In genomic region chr11:66545701-66546367, GRCh38 we compare ENCODE assay signal across 1 cellular context.
TF ChIP-seq lines count a peak whose summit lies in the region.

A gene with protein sequence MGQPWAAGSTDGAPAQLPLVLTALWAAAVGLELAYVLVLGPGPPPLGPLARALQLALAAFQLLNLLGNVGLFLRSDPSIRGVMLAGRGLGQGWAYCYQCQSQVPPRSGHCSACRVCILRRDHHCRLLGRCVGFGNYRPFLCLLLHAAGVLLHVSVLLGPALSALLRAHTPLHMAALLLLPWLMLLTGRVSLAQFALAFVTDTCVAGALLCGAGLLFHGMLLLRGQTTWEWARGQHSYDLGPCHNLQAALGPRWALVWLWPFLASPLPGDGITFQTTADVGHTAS (minus strand): TSS chr11:66546048. CDS start chr11:66546003, 45 bp downstream.

TF ChIP-seq in A549, 52 proteins besides CTCF, POLR2A, EP300 and RAD21 (continued from another document):
- TF ChIP-seq, protein P1, sequence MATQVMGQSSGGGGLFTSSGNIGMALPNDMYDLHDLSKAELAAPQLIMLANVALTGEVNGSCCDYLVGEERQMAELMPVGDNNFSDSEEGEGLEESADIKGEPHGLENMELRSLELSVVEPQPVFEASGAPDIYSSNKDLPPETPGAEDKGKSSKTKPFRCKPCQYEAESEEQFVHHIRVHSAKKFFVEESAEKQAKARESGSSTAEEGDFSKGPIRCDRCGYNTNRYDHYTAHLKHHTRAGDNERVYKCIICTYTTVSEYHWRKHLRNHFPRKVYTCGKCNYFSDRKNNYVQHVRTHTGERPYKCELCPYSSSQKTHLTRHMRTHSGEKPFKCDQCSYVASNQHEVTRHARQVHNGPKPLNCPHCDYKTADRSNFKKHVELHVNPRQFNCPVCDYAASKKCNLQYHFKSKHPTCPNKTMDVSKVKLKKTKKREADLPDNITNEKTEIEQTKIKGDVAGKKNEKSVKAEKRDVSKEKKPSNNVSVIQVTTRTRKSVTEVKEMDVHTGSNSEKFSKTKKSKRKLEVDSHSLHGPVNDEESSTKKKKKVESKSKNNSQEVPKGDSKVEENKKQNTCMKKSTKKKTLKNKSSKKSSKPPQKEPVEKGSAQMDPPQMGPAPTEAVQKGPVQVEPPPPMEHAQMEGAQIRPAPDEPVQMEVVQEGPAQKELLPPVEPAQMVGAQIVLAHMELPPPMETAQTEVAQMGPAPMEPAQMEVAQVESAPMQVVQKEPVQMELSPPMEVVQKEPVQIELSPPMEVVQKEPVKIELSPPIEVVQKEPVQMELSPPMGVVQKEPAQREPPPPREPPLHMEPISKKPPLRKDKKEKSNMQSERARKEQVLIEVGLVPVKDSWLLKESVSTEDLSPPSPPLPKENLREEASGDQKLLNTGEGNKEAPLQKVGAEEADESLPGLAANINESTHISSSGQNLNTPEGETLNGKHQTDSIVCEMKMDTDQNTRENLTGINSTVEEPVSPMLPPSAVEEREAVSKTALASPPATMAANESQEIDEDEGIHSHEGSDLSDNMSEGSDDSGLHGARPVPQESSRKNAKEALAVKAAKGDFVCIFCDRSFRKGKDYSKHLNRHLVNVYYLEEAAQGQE (IDR thresholded peaks at IDR 0.05): peak; percentile 43; the same call in 1 of the 2 replicates
- TF ChIP-seq, protein P2, sequence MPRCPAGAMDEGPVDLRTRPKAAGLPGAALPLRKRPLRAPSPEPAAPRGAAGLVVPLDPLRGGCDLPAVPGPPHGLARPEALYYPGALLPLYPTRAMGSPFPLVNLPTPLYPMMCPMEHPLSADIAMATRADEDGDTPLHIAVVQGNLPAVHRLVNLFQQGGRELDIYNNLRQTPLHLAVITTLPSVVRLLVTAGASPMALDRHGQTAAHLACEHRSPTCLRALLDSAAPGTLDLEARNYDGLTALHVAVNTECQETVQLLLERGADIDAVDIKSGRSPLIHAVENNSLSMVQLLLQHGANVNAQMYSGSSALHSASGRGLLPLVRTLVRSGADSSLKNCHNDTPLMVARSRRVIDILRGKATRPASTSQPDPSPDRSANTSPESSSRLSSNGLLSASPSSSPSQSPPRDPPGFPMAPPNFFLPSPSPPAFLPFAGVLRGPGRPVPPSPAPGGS (IDR thresholded peaks at IDR 0.05): 0 out of 3 replicates have a peak, but pooled peaks have one; percentile 39
